27 cellular contexts compared by ENCODE assay signal in the genomic region with DNA sequence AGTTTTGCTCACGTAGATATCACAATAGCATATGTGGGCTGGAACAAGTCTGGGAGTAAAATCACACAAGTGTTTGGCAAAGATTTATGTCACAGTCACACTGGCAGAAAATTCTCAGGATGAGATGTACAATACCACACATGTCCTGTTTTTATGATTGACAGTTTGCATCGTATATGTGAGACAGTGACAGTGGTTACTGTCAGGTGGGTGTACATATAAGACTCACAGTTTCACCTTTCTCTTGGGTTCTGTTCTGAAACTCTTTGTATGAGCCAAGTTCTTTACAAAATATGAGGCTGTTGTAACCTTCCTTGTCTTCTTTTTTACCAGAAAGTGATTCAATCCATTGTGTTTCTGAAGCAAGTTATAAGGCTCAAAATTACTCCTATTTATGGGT.
"Had no signal": no experiment of that assay in that cellular context is flagged by ENCODE, and none has a peak within 500 bp of the region (broad histone marks: within the 10 kb centered on the region; RNA-seq: fewer than 3 reads in every experiment).

No MANE protein-coding gene starts in this region.

- H3K27me3 Mint-ChIP-seq: naive thymus-derived CD4-positive, alpha-beta T cell; progenitor cell of endocrine pancreas; stimulated activated memory B cell treated with anti-CD40 and anti-IgM and Interleukin-4, amounts not matched to agents 10 μg/mL and 1 μg/mL and 100 μg/mL, for 72 hours; stimulated activated naive CD8-positive, alpha-beta T cell treated with anti-CD3 and anti-CD28 coated beads, Interleukin-15, Interleukin-2, amounts not matched to agents 100 ng/mL and 50 ng/mL, for 24 hours; type B pancreatic cell had no signal

- H3K36me3 Mint-ChIP-seq: naive thymus-derived CD4-positive, alpha-beta T cell; natural killer cell; neural progenitor cell; stimulated activated memory B cell treated with anti-CD40 and anti-IgM and Interleukin-4, amounts not matched to agents 10 μg/mL and 1 μg/mL and 100 μg/mL, for 72 hours; type B pancreatic cell had no signal

- H3K4me3 Mint-ChIP-seq: naive thymus-derived CD4-positive, alpha-beta T cell; natural killer cell; nephron; neural progenitor cell; stimulated activated memory B cell treated with anti-CD40 and anti-IgM and Interleukin-4, amounts not matched to agents 10 μg/mL and 1 μg/mL and 100 μg/mL, for 72 hours; stimulated activated naive CD8-positive, alpha-beta T cell treated with anti-CD3 and anti-CD28 coated beads, Interleukin-15, Interleukin-2, amounts not matched to agents 100 ng/mL and 50 ng/mL, for 24 hours; type B pancreatic cell had no signal

- H3K27ac Mint-ChIP-seq: naive thymus-derived CD4-positive, alpha-beta T cell; natural killer cell; nephron; neural progenitor cell; progenitor cell of endocrine pancreas; stimulated activated memory B cell treated with anti-CD40 and anti-IgM and Interleukin-4, amounts not matched to agents 10 μg/mL and 1 μg/mL and 100 μg/mL, for 72 hours; stimulated activated naive CD8-positive, alpha-beta T cell treated with anti-CD3 and anti-CD28 coated beads, Interleukin-15, Interleukin-2, amounts not matched to agents 100 ng/mL and 50 ng/mL, for 24 hours; type B pancreatic cell had no signal

- H3K4me1 Mint-ChIP-seq: naive thymus-derived CD4-positive, alpha-beta T cell; natural killer cell; nephron; neural progenitor cell; stimulated activated memory B cell treated with anti-CD40 and anti-IgM and Interleukin-4, amounts not matched to agents 10 μg/mL and 1 μg/mL and 100 μg/mL, for 72 hours had no signal

- ATAC-seq: naive thymus-derived CD4-positive, alpha-beta T cell; natural killer cell; psoas muscle; right cardiac atrium; right lobe of liver; stimulated activated memory B cell treated with anti-CD40 and anti-IgM and Interleukin-4, amounts not matched to agents 10 μg/mL and 1 μg/mL and 100 μg/mL, for 72 hours; upper lobe of right lung had no signal

- DNase-seq: naive thymus-derived CD4-positive, alpha-beta T cell; natural killer cell; occipital lobe; ovary; posterior cingulate gyrus; psoas muscle; right cardiac atrium; right lobe of liver; sigmoid colon; small intestine; stimulated activated CD4-positive, alpha-beta T cell treated with anti-CD3 and anti-CD28 coated beads, Interleukin-15, amount 100 ng/mL, for 24 hours; stimulated activated CD4-positive, alpha-beta T cell treated with anti-CD3 and anti-CD28 coated beads, Interleukin-2, amount 100 ng/mL, for 24 hours; stimulated activated CD4-positive, alpha-beta T cell treated with anti-CD3 and anti-CD28 coated beads, Interleukin-2, amount 100 ng/mL, for 48 hours; stimulated activated CD4-positive, alpha-beta T cell treated with anti-CD3 and anti-CD28 coated beads, Interleukin-4, amount 100 ng/mL, for 24 hours; stimulated activated naive CD4-positive, alpha-beta T cell; substantia nigra; testis; tibial artery; transverse colon; upper lobe of right lung; uterus had no signal

- H3K9me3 Mint-ChIP-seq: naive thymus-derived CD4-positive, alpha-beta T cell; natural killer cell; nephron; neural progenitor cell; stimulated activated memory B cell treated with anti-CD40 and anti-IgM and Interleukin-4, amounts not matched to agents 10 μg/mL and 1 μg/mL and 100 μg/mL, for 72 hours; stimulated activated naive CD8-positive, alpha-beta T cell treated with anti-CD3 and anti-CD28 coated beads, Interleukin-15, Interleukin-2, amounts not matched to agents 100 ng/mL and 50 ng/mL, for 24 hours; type B pancreatic cell had no signal
